ENCODE assay signal across 27 cellular contexts in the genomic region with DNA sequence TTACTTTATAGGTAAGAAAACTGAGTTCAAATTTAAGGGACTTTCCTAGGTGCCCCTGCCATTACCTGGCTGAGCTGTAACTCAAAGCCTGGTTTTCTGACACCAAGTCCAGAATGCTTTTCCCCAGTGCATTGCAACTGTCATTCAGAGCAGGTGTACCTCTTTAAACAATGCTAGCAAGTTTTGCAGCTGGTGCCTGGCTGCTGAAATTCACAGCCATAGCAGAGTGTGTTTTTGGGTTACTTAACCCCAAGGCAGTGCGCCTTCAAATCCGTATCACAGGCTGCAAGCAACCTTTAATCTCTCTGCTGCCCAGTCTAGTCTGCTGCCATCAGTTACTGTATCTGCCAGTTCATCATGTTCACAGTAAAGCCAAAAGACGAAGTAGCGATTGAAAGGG.
"Had no signal": no experiment of that assay in that cellular context is flagged by ENCODE, and none has a peak within 500 bp of the region (broad histone marks: within the 10 kb centered on the region; RNA-seq: fewer than 3 reads in every experiment).

No MANE protein-coding gene starts in this region.

- H3K4me1 ChIP-seq: right atrium auricular region, stomach, upper lobe of right lung had no signal

- DNase-seq: islet precursor cell; left ventricle myocardium inferior; mesendoderm; naive B cell; natural killer cell; nephron progenitor cell; occipital lobe; stimulated activated CD4-positive, alpha-beta T cell treated with anti-CD3 and anti-CD28 coated beads, Interleukin-12 subunit alpha, Interleukin-12 subunit beta, amount 100 ng/mL, for 4 hours; stimulated activated CD4-positive, alpha-beta T cell treated with anti-CD3 and anti-CD28 coated beads, Interleukin-15, amount 100 ng/mL, for 24 hours; stimulated activated CD4-positive, alpha-beta T cell treated with anti-CD3 and anti-CD28 coated beads, Interleukin-2, amount 100 ng/mL, for 24 hours; stimulated activated CD4-positive, alpha-beta T cell treated with anti-CD3 and anti-CD28 coated beads, Interleukin-4, amount 100 ng/mL, for 1 hour; stimulated activated naive B cell treated with anti-CD40 and anti-IgM and Interleukin-4, amounts not matched to agents 10 μg/mL and 1 μg/mL and 100 μg/mL, for 72 hours; stimulated activated naive CD8-positive, alpha-beta T cell treated with anti-CD3 and anti-CD28 coated beads, Interleukin-15, Interleukin-2, amounts not matched to agents 100 U/mL and 50 U/mL, for 24 hours; stomach; tibial artery; trophoblast cell; upper lobe of right lung had no signal

- H3K36me3 Mint-ChIP-seq: naive B cell; natural killer cell; neural progenitor cell; stimulated activated naive B cell treated with anti-CD40 and anti-IgM and Interleukin-4, amounts not matched to agents 10 μg/mL and 1 μg/mL and 100 μg/mL, for 72 hours had no signal

- ATAC-seq: natural killer cell; sciatic nerve; stimulated activated naive B cell treated with anti-CD40 and anti-IgM and Interleukin-4, amounts not matched to agents 10 μg/mL and 1 μg/mL and 100 μg/mL, for 72 hours; stimulated activated naive CD8-positive, alpha-beta T cell treated with anti-CD3 and anti-CD28 coated beads, Interleukin-15, Interleukin-2, amounts not matched to agents 100 U/mL and 50 U/mL, for 24 hours; upper lobe of right lung had no signal

- H3K27ac Mint-ChIP-seq: mesothelial cell of epicardium; naive B cell; natural killer cell; nephron progenitor cell; neural progenitor cell; progenitor cell of endocrine pancreas; stimulated activated naive B cell treated with anti-CD40 and anti-IgM and Interleukin-4, amounts not matched to agents 10 μg/mL and 1 μg/mL and 100 μg/mL, for 72 hours had no signal

- H3K27me3 ChIP-seq: neural progenitor cell, neutrophil, right atrium auricular region, stomach, tibial artery, upper lobe of right lung had no signal

- H3K9me3 Mint-ChIP-seq: naive B cell; natural killer cell; nephron progenitor cell; neural progenitor cell; stimulated activated naive B cell treated with anti-CD40 and anti-IgM and Interleukin-4, amounts not matched to agents 10 μg/mL and 1 μg/mL and 100 μg/mL, for 72 hours had no signal

- H3K27me3 Mint-ChIP-seq: progenitor cell of endocrine pancreas; stimulated activated naive B cell treated with anti-CD40 and anti-IgM and Interleukin-4, amounts not matched to agents 10 μg/mL and 1 μg/mL and 100 μg/mL, for 72 hours had no signal

- H3K4me1 Mint-ChIP-seq: mesothelial cell of epicardium; naive B cell; natural killer cell; stimulated activated naive B cell treated with anti-CD40 and anti-IgM and Interleukin-4, amounts not matched to agents 10 μg/mL and 1 μg/mL and 100 μg/mL, for 72 hours had no signal

- H3K36me3 ChIP-seq: left ventricle myocardium inferior, neural progenitor cell, neutrophil, right atrium auricular region, stomach, thoracic aorta, tibial artery, upper lobe of right lung had no signal

- H3K27ac ChIP-seq: left ventricle myocardium inferior, neural progenitor cell, neutrophil, right atrium auricular region, skin epidermis, stomach, thoracic aorta, tibial artery, upper lobe of right lung had no signal

- H3K4me3 ChIP-seq: left ventricle myocardium inferior, lung, neural progenitor cell, right atrium auricular region, skin epidermis, stomach, thoracic aorta, tibial artery, upper lobe of right lung had no signal

- FAIRE-seq: urothelium cell line had no signal

- H3K9me3 ChIP-seq: left ventricle myocardium inferior, neutrophil, right atrium auricular region, stomach, thoracic aorta, tibial artery, upper lobe of right lung had no signal

- H3K4me3 Mint-ChIP-seq: mesothelial cell of epicardium; naive B cell; natural killer cell; nephron progenitor cell; neural progenitor cell; stimulated activated naive B cell treated with anti-CD40 and anti-IgM and Interleukin-4, amounts not matched to agents 10 μg/mL and 1 μg/mL and 100 μg/mL, for 72 hours had no signal
